In the genomic region with DNA sequence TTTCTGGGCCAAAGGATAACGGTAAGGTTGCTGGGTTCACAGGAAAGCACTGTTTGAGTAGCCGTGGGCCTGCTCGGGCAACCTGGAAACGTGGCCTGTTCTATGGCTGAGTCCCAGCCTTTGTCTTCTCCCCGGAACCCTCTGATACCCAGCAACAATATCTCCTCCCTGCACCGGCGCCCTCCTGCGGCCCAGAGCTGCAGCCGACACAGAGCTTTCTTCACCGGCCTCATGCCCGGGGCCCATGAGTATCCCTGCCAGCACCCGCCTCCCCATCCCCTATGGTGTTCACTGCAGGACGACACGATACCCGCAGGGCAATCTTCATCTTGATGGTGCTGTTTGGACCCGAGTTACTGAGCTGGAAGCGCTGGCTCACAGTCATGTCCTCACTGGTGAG, we compare ENCODE assay signal across 2 cellular contexts.
TF ChIP-seq lines count a peak whose summit lies in the region.

No MANE protein-coding gene starts in this region.

TF ChIP-seq in H1, 55 proteins besides CTCF, POLR2A, EP300 and RAD21:
- TF ChIP-seq EZH2 (IDR thresholded peaks at IDR 0.05; ENCODE audit: low read depth, low read length, severe bottlenecking) = no peak
- TF ChIP-seq FOSL1 (IDR thresholded peaks at IDR 0.05; ENCODE audit: insufficient read depth, low read depth, low read length) = no peak
- TF ChIP-seq RFX5 (IDR thresholded peaks at IDR 0.05; ENCODE audit: borderline replicate concordance, low read depth, low read length) = no peak
- TF ChIP-seq, protein P1, sequence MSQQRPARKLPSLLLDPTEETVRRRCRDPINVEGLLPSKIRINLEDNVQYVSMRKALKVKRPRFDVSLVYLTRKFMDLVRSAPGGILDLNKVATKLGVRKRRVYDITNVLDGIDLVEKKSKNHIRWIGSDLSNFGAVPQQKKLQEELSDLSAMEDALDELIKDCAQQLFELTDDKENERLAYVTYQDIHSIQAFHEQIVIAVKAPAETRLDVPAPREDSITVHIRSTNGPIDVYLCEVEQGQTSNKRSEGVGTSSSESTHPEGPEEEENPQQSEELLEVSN (IDR thresholded peaks at IDR 0.05) = no peak
- TF ChIP-seq CTBP2 (IDR thresholded peaks at IDR 0.05; ENCODE audit: borderline replicate concordance, insufficient read depth, insufficient read length, low read length) = no peak
- TF ChIP-seq BRCA1 (IDR thresholded peaks at IDR 0.05; ENCODE audit: low read depth, low read length) = no peak
- no peak for TF ChIP-seq RBBP5 (IDR thresholded peaks at IDR 0.05; ENCODE audit: borderline replicate concordance, low read depth, low read length)
- no peak for TF ChIP-seq CBX5 (IDR thresholded peaks at IDR 0.05; ENCODE audit: low read depth, low read length)
- TF ChIP-seq, protein P2, sequence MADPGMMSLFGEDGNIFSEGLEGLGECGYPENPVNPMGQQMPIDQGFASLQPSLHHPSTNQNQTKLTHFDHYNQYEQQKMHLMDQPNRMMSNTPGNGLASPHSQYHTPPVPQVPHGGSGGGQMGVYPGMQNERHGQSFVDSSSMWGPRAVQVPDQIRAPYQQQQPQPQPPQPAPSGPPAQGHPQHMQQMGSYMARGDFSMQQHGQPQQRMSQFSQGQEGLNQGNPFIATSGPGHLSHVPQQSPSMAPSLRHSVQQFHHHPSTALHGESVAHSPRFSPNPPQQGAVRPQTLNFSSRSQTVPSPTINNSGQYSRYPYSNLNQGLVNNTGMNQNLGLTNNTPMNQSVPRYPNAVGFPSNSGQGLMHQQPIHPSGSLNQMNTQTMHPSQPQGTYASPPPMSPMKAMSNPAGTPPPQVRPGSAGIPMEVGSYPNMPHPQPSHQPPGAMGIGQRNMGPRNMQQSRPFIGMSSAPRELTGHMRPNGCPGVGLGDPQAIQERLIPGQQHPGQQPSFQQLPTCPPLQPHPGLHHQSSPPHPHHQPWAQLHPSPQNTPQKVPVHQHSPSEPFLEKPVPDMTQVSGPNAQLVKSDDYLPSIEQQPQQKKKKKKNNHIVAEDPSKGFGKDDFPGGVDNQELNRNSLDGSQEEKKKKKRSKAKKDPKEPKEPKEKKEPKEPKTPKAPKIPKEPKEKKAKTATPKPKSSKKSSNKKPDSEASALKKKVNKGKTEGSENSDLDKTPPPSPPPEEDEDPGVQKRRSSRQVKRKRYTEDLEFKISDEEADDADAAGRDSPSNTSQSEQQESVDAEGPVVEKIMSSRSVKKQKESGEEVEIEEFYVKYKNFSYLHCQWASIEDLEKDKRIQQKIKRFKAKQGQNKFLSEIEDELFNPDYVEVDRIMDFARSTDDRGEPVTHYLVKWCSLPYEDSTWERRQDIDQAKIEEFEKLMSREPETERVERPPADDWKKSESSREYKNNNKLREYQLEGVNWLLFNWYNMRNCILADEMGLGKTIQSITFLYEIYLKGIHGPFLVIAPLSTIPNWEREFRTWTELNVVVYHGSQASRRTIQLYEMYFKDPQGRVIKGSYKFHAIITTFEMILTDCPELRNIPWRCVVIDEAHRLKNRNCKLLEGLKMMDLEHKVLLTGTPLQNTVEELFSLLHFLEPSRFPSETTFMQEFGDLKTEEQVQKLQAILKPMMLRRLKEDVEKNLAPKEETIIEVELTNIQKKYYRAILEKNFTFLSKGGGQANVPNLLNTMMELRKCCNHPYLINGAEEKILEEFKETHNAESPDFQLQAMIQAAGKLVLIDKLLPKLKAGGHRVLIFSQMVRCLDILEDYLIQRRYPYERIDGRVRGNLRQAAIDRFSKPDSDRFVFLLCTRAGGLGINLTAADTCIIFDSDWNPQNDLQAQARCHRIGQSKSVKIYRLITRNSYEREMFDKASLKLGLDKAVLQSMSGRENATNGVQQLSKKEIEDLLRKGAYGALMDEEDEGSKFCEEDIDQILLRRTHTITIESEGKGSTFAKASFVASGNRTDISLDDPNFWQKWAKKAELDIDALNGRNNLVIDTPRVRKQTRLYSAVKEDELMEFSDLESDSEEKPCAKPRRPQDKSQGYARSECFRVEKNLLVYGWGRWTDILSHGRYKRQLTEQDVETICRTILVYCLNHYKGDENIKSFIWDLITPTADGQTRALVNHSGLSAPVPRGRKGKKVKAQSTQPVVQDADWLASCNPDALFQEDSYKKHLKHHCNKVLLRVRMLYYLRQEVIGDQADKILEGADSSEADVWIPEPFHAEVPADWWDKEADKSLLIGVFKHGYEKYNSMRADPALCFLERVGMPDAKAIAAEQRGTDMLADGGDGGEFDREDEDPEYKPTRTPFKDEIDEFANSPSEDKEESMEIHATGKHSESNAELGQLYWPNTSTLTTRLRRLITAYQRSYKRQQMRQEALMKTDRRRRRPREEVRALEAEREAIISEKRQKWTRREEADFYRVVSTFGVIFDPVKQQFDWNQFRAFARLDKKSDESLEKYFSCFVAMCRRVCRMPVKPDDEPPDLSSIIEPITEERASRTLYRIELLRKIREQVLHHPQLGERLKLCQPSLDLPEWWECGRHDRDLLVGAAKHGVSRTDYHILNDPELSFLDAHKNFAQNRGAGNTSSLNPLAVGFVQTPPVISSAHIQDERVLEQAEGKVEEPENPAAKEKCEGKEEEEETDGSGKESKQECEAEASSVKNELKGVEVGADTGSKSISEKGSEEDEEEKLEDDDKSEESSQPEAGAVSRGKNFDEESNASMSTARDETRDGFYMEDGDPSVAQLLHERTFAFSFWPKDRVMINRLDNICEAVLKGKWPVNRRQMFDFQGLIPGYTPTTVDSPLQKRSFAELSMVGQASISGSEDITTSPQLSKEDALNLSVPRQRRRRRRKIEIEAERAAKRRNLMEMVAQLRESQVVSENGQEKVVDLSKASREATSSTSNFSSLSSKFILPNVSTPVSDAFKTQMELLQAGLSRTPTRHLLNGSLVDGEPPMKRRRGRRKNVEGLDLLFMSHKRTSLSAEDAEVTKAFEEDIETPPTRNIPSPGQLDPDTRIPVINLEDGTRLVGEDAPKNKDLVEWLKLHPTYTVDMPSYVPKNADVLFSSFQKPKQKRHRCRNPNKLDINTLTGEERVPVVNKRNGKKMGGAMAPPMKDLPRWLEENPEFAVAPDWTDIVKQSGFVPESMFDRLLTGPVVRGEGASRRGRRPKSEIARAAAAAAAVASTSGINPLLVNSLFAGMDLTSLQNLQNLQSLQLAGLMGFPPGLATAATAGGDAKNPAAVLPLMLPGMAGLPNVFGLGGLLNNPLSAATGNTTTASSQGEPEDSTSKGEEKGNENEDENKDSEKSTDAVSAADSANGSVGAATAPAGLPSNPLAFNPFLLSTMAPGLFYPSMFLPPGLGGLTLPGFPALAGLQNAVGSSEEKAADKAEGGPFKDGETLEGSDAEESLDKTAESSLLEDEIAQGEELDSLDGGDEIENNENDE (IDR thresholded peaks at IDR 0.05; ENCODE audit: insufficient replicate concordance, low read length) = no peak
- TF ChIP-seq RXRA (IDR thresholded peaks at IDR 0.05; ENCODE audit: insufficient read depth, low read depth, low read length) = no peak

TF ChIP-seq in SK-N-SH treated with all-trans-retinoic acid at 6 μM for 48 hours, 23 proteins besides CTCF, POLR2A, EP300 and RAD21:
- TF ChIP-seq, protein P3, sequence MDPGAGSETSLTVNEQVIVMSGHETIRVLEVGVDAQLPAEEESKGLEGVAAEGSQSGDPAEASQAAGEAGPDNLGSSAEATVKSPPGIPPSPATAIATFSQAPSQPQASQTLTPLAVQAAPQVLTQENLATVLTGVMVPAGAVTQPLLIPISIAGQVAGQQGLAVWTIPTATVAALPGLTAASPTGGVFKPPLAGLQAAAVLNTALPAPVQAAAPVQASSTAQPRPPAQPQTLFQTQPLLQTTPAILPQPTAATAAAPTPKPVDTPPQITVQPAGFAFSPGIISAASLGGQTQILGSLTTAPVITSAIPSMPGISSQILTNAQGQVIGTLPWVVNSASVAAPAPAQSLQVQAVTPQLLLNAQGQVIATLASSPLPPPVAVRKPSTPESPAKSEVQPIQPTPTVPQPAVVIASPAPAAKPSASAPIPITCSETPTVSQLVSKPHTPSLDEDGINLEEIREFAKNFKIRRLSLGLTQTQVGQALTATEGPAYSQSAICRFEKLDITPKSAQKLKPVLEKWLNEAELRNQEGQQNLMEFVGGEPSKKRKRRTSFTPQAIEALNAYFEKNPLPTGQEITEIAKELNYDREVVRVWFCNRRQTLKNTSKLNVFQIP (CRISPR knock-in tag; IDR thresholded peaks at IDR 0.05; ENCODE audit: borderline replicate concordance, low read depth) = no peak
- TF ChIP-seq, protein P4, sequence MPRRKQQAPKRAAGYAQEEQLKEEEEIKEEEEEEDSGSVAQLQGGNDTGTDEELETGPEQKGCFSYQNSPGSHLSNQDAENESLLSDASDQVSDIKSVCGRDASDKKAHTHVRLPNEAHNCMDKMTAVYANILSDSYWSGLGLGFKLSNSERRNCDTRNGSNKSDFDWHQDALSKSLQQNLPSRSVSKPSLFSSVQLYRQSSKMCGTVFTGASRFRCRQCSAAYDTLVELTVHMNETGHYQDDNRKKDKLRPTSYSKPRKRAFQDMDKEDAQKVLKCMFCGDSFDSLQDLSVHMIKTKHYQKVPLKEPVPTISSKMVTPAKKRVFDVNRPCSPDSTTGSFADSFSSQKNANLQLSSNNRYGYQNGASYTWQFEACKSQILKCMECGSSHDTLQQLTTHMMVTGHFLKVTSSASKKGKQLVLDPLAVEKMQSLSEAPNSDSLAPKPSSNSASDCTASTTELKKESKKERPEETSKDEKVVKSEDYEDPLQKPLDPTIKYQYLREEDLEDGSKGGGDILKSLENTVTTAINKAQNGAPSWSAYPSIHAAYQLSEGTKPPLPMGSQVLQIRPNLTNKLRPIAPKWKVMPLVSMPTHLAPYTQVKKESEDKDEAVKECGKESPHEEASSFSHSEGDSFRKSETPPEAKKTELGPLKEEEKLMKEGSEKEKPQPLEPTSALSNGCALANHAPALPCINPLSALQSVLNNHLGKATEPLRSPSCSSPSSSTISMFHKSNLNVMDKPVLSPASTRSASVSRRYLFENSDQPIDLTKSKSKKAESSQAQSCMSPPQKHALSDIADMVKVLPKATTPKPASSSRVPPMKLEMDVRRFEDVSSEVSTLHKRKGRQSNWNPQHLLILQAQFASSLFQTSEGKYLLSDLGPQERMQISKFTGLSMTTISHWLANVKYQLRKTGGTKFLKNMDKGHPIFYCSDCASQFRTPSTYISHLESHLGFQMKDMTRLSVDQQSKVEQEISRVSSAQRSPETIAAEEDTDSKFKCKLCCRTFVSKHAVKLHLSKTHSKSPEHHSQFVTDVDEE (CRISPR knock-in tag; IDR thresholded peaks at IDR 0.05) = no peak
- TF ChIP-seq, protein P5, sequence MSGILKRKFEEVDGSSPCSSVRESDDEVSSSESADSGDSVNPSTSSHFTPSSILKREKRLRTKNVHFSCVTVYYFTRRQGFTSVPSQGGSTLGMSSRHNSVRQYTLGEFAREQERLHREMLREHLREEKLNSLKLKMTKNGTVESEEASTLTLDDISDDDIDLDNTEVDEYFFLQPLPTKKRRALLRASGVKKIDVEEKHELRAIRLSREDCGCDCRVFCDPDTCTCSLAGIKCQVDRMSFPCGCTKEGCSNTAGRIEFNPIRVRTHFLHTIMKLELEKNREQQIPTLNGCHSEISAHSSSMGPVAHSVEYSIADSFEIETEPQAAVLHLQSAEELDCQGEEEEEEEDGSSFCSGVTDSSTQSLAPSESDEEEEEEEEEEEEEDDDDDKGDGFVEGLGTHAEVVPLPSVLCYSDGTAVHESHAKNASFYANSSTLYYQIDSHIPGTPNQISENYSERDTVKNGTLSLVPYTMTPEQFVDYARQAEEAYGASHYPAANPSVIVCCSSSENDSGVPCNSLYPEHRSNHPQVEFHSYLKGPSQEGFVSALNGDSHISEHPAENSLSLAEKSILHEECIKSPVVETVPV (CRISPR knock-in tag; IDR thresholded peaks at IDR 0.05) = no peak
- no peak for TF ChIP-seq GLIS3 (CRISPR knock-in tag; IDR thresholded peaks at IDR 0.05)
- no peak for TF ChIP-seq ISL1 (CRISPR knock-in tag; IDR thresholded peaks at IDR 0.05)
- no peak for TF ChIP-seq CSDC2 (CRISPR knock-in tag; IDR thresholded peaks at IDR 0.05)
- no peak for TF ChIP-seq BACH2 (CRISPR knock-in tag; IDR thresholded peaks at IDR 0.05; ENCODE audit: borderline replicate concordance)
- TF ChIP-seq ZFP30 (CRISPR knock-in tag; IDR thresholded peaks at IDR 0.05) = no peak
- no peak for TF ChIP-seq RARB (CRISPR knock-in tag; IDR thresholded peaks at IDR 0.05)
- TF ChIP-seq ZNF8 (CRISPR knock-in tag; IDR thresholded peaks at IDR 0.05) = no peak
- TF ChIP-seq ZFP3 (CRISPR knock-in tag; IDR thresholded peaks at IDR 0.05) = no peak
- no peak for TF ChIP-seq OSR1 (CRISPR knock-in tag; IDR thresholded peaks at IDR 0.05)
- no peak for TF ChIP-seq ZNF70 (CRISPR knock-in tag; IDR thresholded peaks at IDR 0.05)
- TF ChIP-seq, protein P6, sequence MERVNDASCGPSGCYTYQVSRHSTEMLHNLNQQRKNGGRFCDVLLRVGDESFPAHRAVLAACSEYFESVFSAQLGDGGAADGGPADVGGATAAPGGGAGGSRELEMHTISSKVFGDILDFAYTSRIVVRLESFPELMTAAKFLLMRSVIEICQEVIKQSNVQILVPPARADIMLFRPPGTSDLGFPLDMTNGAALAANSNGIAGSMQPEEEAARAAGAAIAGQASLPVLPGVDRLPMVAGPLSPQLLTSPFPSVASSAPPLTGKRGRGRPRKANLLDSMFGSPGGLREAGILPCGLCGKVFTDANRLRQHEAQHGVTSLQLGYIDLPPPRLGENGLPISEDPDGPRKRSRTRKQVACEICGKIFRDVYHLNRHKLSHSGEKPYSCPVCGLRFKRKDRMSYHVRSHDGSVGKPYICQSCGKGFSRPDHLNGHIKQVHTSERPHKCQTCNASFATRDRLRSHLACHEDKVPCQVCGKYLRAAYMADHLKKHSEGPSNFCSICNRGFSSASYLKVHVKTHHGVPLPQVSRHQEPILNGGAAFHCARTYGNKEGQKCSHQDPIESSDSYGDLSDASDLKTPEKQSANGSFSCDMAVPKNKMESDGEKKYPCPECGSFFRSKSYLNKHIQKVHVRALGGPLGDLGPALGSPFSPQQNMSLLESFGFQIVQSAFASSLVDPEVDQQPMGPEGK (CRISPR knock-in tag; IDR thresholded peaks at IDR 0.05; ENCODE audit: borderline replicate concordance) = no peak
- TF ChIP-seq TOX (CRISPR knock-in tag; IDR thresholded peaks at IDR 0.05; ENCODE audit: borderline replicate concordance) = no peak
- TF ChIP-seq, protein P7, sequence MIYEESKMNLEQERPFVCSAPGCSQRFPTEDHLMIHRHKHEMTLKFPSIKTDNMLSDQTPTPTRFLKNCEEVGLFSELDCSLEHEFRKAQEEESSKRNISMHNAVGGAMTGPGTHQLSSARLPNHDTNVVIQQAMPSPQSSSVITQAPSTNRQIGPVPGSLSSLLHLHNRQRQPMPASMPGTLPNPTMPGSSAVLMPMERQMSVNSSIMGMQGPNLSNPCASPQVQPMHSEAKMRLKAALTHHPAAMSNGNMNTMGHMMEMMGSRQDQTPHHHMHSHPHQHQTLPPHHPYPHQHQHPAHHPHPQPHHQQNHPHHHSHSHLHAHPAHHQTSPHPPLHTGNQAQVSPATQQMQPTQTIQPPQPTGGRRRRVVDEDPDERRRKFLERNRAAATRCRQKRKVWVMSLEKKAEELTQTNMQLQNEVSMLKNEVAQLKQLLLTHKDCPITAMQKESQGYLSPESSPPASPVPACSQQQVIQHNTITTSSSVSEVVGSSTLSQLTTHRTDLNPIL (CRISPR knock-in tag; IDR thresholded peaks at IDR 0.05; ENCODE audit: low read depth) = no peak
- no peak for TF ChIP-seq PPARA (CRISPR knock-in tag; IDR thresholded peaks at IDR 0.05; ENCODE audit: borderline replicate concordance)
- no peak for TF ChIP-seq ARNTL (CRISPR knock-in tag; IDR thresholded peaks at IDR 0.05; ENCODE audit: borderline replicate concordance, low read depth)
- no peak for TF ChIP-seq ZNF565 (CRISPR knock-in tag; conservative IDR thresholded peaks at IDR 0.05; ENCODE audit: low read depth)
- no peak for TF ChIP-seq ESRRG (CRISPR knock-in tag; IDR thresholded peaks at IDR 0.05)
